Comparison of ENCODE assay signal across 8 cellular contexts in the genomic region with DNA sequence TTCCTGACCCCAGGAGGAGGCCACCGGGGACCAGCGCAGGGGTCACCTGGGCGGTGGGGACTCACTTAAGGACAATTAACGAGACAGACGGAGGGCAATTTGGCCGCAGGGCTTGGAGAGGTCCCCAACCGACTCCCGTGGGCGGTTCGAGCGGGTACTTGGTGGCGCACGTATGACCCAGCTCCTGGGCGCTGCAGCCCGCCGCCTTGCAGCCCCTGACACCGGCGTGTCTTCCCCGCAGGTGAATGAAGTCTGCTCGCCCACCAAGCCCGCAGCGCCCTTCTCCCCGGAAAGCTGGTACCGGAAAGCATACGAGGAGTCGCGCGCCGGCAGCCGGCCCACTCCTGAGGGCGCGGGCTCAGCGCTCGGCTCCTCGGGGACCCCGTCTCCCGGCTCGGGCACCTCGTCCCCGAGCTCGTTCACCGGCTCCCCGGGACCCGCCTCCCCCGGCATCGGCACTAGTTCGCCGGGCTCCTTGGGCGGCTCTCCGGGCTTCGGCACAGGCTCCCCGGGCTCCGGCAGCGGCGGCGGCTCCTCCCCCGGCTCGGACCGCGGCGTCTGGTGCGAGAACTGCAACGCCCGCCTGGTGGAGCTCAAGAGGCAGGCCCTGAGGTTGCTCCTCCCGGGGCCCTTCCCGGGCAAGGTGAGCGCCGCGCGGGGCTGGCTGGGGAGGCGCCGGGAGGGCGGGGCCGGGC. TPM values are rescaled to one million over a fixed set of nuclear protein-coding genes. Genes with fewer than 3 reads are reported as not detected.
DNase-seq lines count a peak whose midpoint lies in the region; ATAC-seq and TF ChIP-seq lines count a peak whose summit lies in the region.

No MANE protein-coding gene starts in this region.

- ATAC-seq in foreskin keratinocyte, result peak; percentile 92

- H3K9me3 ChIP-seq in neuron (ENCODE audit: low read length) (peaks cover 10% of the 10 kb centered on the region), stomach smooth muscle (ENCODE audit: control insufficient read depth in 2 of 2, low read length in 2 of 2) (no peaks in the 10 kb centered on the region)

- peak overlapping the region; percentile 97 for H2AFZ ChIP-seq in neuron (ENCODE audit: low read depth, low read length)

- H3K27me3 ChIP-seq in foreskin keratinocyte, result no peaks in the 10 kb centered on the region
- H3K27me3 ChIP-seq in neuron (ENCODE audit: insufficient read depth, low read length), result no peaks in the 10 kb centered on the region
- H3K27me3 ChIP-seq in stomach smooth muscle (ENCODE audit: control insufficient read depth in 1 of 2, insufficient read depth in 2 of 2, low read length in 2 of 2), result peaks cover 16 to 38% of the 10 kb centered on the region in 2 donors

- DNase-seq in EH (ENCODE audit: low read depth) (peak; percentile 81), H4 (ENCODE audit: low spot score) (peak; percentile 68), SHP77 treated with DMSO at 0.1 percent for 48 hours (lab: John Stamatoyannopoulos, UW) (peak; percentile 79), activated gamma-delta T cell (lab: John Stamatoyannopoulos, UW) (peak; percentile 31), foreskin keratinocyte (peak; percentile 46 to 71)

- H3K4me3 ChIP-seq in neuron (ENCODE audit: low read length), result peak overlapping the region; percentile 66
- H3K4me3 ChIP-seq in stomach smooth muscle (ENCODE audit: low read length in 2 of 2), result peak overlapping the region; percentile 73 to 78

- H3K27ac ChIP-seq in foreskin keratinocyte (no peak overlapping the region), stomach smooth muscle (ENCODE audit: low read length) (no peak overlapping the region)

- H3K4me1 ChIP-seq in foreskin keratinocyte (no peaks in the 10 kb centered on the region), neuron (ENCODE audit: insufficient read depth, low read length) (peaks cover 28% of the 10 kb centered on the region), stomach smooth muscle (ENCODE audit: control insufficient read depth, insufficient read depth, low read length) (peaks cover 40% of the 10 kb centered on the region)

- TF ChIP-seq CTCF in LNCAP (IDR thresholded peaks at IDR 0.05) (peak; percentile 85), foreskin keratinocyte (conservative IDR thresholded peaks at IDR 0.05) (peak; percentile 94)

- H3K9ac ChIP-seq in stomach smooth muscle (ENCODE audit: low read length in 2 of 2), result no peak overlapping the region

- H3K36me3 ChIP-seq in neuron (ENCODE audit: insufficient read depth, low read length) (no peaks in the 10 kb centered on the region), stomach smooth muscle (ENCODE audit: control insufficient read depth in 2 of 2, insufficient read depth in 2 of 2, low read length in 2 of 2) (no peaks in the 10 kb centered on the region)

RNA-seq across cellular contexts. Expression of a gene that starts 1.4 kb away (rescaled TPM):
- 14.3 and 14.7 TPM in 2 replicates for total RNA-seq in H4 (2014; rRNA removed; shearing (Covaris generic))
- total RNA-seq in foreskin keratinocyte, result 1.0 and 1.9 TPM in 2 replicates
- 0.21 and 0.41 TPM in 2 replicates for polyA plus RNA-seq in foreskin keratinocyte

Comparison
In these comparisons a context has a peak if more than half of its experiments do, and no peak if none do; other contexts are left out.
1. DNase-seq: peak in every context shown above with its lines; median percentile 81 in EH; 79 in SHP77 treated with DMSO at 0.1 percent for 48 hours; 68 in H4; 58 in foreskin keratinocyte; 31 in activated gamma-delta T cell.